In the genomic region with DNA sequence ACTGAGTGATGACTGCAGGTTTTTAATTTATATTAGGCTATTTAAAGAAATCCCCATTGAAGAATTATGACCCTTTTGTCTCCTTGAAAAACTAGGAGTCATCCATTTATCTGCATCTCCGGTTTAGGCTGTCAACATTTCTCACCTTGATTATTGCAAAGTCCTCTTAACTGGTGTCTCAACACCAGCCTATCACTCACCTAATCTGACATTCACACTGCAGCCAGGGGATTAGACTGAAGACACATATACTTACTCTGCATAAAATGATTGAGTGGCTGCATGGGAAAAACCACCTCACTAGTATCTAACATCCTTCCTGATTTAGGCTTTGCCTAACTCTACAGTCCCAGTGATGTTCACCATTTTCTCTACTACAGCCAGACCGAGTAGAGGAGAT, we compare ENCODE assay signal across 1 cellular context.
TF ChIP-seq lines count a peak whose summit lies in the region.

No MANE protein-coding gene starts in this region.

TF ChIP-seq in neural cell, 6 proteins besides CTCF, POLR2A, EP300 and RAD21 (continued from another document):
- TF ChIP-seq, protein P1, sequence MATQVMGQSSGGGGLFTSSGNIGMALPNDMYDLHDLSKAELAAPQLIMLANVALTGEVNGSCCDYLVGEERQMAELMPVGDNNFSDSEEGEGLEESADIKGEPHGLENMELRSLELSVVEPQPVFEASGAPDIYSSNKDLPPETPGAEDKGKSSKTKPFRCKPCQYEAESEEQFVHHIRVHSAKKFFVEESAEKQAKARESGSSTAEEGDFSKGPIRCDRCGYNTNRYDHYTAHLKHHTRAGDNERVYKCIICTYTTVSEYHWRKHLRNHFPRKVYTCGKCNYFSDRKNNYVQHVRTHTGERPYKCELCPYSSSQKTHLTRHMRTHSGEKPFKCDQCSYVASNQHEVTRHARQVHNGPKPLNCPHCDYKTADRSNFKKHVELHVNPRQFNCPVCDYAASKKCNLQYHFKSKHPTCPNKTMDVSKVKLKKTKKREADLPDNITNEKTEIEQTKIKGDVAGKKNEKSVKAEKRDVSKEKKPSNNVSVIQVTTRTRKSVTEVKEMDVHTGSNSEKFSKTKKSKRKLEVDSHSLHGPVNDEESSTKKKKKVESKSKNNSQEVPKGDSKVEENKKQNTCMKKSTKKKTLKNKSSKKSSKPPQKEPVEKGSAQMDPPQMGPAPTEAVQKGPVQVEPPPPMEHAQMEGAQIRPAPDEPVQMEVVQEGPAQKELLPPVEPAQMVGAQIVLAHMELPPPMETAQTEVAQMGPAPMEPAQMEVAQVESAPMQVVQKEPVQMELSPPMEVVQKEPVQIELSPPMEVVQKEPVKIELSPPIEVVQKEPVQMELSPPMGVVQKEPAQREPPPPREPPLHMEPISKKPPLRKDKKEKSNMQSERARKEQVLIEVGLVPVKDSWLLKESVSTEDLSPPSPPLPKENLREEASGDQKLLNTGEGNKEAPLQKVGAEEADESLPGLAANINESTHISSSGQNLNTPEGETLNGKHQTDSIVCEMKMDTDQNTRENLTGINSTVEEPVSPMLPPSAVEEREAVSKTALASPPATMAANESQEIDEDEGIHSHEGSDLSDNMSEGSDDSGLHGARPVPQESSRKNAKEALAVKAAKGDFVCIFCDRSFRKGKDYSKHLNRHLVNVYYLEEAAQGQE (IDR thresholded peaks at IDR 0.05; ENCODE audit: borderline replicate concordance), result no peak
